Comparison of ENCODE assay signal across 10 cellular contexts in genomic region chr7:150799741-150800575, GRCh38. TPM values are rescaled to one million over a fixed set of nuclear protein-coding genes. Genes with fewer than 3 reads are reported as not detected.
DNase-seq lines count a peak whose midpoint lies in the region; ATAC-seq and TF ChIP-seq lines count a peak whose summit lies in the region.
"Had no signal": no experiment of that assay in that cellular context is flagged by ENCODE, and none has a peak within 500 bp of the region (broad histone marks: within the 10 kb centered on the region; RNA-seq: fewer than 3 reads in every experiment).

Gene TMEM176B (minus strand): TSS chr7:150800364. CDS start chr7:150796569, 3,795 bp downstream.

- TF ChIP-seq POLR2A in adrenal gland (IDR thresholded peaks at IDR 0.05) = no peak

- peaks cover 4% of the 10 kb centered on the region; the same call in 1 of the 2 replicates for H3K4me1 ChIP-seq in HUES48 (ENCODE audit: control insufficient read depth, insufficient read depth, low read length)
- peaks cover 0 to 3% of the 10 kb centered on the region in 2 donors for H3K4me1 ChIP-seq in adrenal gland (replicated peaks in 1 of 2)
- H3K4me1 ChIP-seq in skeletal muscle tissue (ENCODE audit: control insufficient read depth in 3 of 3, insufficient read depth in 3 of 3, low read length in 3 of 3) = peaks cover 0 to 8% (median 4%) of the 10 kb centered on the region in 3 donors

- no peaks in the 10 kb centered on the region for H3K9me3 ChIP-seq in HUES48 (ENCODE audit: control insufficient read depth, insufficient read depth, low read length)
- H3K9me3 ChIP-seq in adrenal gland (replicated peaks in 1 of 3) = no peaks in the 10 kb centered on the region
- H3K9me3 ChIP-seq in skeletal muscle tissue (ENCODE audit: control insufficient read depth in 3 of 3, low read length in 3 of 3) = peaks cover 0 to 2% (median 0%) of the 10 kb centered on the region in 3 donors

- H3K36me3 ChIP-seq in HUES48 (ENCODE audit: control insufficient read depth, insufficient read depth, low read length) = no peaks in the 10 kb centered on the region
- no peaks in the 10 kb centered on the region for H3K36me3 ChIP-seq in adrenal gland (replicated peaks in 1 of 2)
- peaks cover 0 to 10% (median 0%) of the 10 kb centered on the region in 3 donors for H3K36me3 ChIP-seq in skeletal muscle tissue (ENCODE audit: control insufficient read depth in 3 of 3, insufficient read depth in 3 of 3, low read length in 3 of 3)

- H3K27ac ChIP-seq in HUES48 (ENCODE audit: low read depth, low read length) = no peak within 1 kb of the TSS
- H3K27ac ChIP-seq in adrenal gland = peak within 1 kb of the TSS in 2 of 5 donors; percentile 47 to 61
- H3K27ac ChIP-seq in skeletal muscle tissue (ENCODE audit: low read depth, low read length) = peak within 1 kb of the TSS; percentile 40

- DNase-seq in adrenal gland (peak in 3 of 7 donors; percentile 38 to 50 (median 47)), iPS-NIHi7 (ENCODE audit: extremely low spot score) (peak; percentile 28), GDM1 (lab: John Stamatoyannopoulos, UW) (no peak), NCI-H1048 (lab: John Stamatoyannopoulos, UW) (no peak), dermis blood vessel endothelial cell (no peak)
- DNase-seq: activated CD4-positive, alpha-beta T cell treated with anti-CD3 and anti-CD28 coated beads, Interleukin-2, amount 10 ng/mL, durations not matched to agents 24 days and 14 days had no signal

- no peak for ATAC-seq in GM18861 (IDR thresholded peaks at IDR 0.05; ENCODE audit: unreplicated experiment)

- H3K4me3 ChIP-seq in HUES48 (ENCODE audit: low read depth, low read length) = peak within 1 kb of the TSS; percentile 55
- peak within 1 kb of the TSS in 3 of 4 donors; percentile 10 to 70 (median 29) for H3K4me3 ChIP-seq in adrenal gland
- peak within 1 kb of the TSS; percentile 51 to 65 (median 60) for H3K4me3 ChIP-seq in skeletal muscle tissue (ENCODE audit: low read length in 3 of 3)

- intact Hi-C loops in adrenal gland (cut with DNase I) = no loop called here

- H3K9ac ChIP-seq in HUES48 (ENCODE audit: low read depth, low read length) (no peak within 1 kb of the TSS), skeletal muscle tissue (ENCODE audit: low read depth in 1 of 3, low read length in 3 of 3) (peak within 1 kb of the TSS; percentile 45 to 70 (median 62))

- TF ChIP-seq CTCF in adrenal gland (IDR thresholded peaks at IDR 0.05) = no peak

- WGBS in adrenal gland, 4 donors = 17 to 61% (median 36%) methylated on average over 6 to 74 of the region's 74 CpGs

- peaks cover 73% of the 10 kb centered on the region for H3K27me3 ChIP-seq in HUES48 (ENCODE audit: control insufficient read depth, insufficient read depth, low read length)
- peaks cover 9% of the 10 kb centered on the region for H3K27me3 ChIP-seq in adrenal gland
- H3K27me3 ChIP-seq in skeletal muscle tissue (ENCODE audit: control insufficient read depth in 3 of 3, insufficient read depth in 3 of 3, low read length in 3 of 3) = peaks cover 20 to 35% (median 20%) of the 10 kb centered on the region in 3 donors

RNA-seq across cellular contexts. Expression of gene TMEM176B, which starts in this region (rescaled TPM):
- total RNA-seq in adrenal gland (10 to 100 TPM; 17.5 to 99.1 (median 44.0) TPM), skeletal muscle tissue (18.3 TPM), dermis blood vessel endothelial cell (not detected in 2 replicates)
- polyA plus RNA-seq in adrenal gland = 10 to 100 TPM; 12.0 to 33.6 (median 12.6) TPM
- total RNA-seq: activated CD4-positive, alpha-beta T cell treated with anti-CD3 and anti-CD28 coated beads, Interleukin-2, amount 10 ng/mL, durations not matched to agents 24 days and 14 days; LHCN-M2 had no signal

Comparison
In these comparisons a context has a peak if more than half of its experiments do, and no peak if none do; other contexts are left out.
1. RNA of gene TMEM176B (total RNA-seq): 17.5 to 99.1 TPM in adrenal gland and 18.3 TPM in skeletal muscle tissue (single experiment); not detected in dermis blood vessel endothelial cell; every median in the first group is over 10 times any median in the second.
2. Peak in every context shown above with its lines, with median percentiles within 50 percentile points of each other: H3K4me3 ChIP-seq.